ENCODE assay signal across 16 cellular contexts in the genomic region with DNA sequence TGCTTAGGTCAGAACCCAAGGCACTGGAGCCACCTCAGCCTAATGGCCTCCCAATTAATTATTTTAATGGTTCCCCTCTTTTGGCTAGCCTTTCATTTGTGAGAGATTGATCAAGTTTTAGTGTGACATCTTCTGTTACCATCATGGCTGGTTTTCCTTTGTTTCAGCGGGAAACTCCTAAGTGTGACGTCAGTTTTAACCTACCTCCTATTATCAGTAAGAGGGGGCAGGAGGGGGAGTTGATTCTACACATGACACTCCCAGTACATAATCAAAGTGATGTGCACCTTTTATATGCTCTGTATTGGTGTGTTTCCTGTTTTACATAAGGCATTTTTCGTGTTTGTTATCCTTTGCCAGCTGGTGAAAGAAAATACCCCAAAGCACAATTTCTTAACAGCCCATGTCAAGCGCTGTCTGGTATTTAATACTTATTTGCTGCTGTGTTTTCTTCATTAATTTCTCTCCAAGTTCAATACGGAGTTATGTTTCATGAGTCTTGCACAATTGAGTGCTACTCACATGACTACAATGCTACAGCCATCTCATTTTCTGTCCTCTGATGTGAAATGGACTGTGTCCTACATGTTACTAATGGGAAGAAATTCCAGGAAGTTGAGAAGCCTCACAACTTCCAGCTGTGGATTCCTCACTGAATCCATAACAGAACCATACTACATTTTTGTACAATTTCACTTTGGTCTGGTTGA. TPM values are rescaled to one million over a fixed set of nuclear protein-coding genes. Genes with fewer than 3 reads are reported as not detected.
A peak's percentile ranks its signal among the peaks of the same experiment; 100 is the strongest.
DNase-seq lines count a peak whose midpoint lies in the region; ATAC-seq and TF ChIP-seq lines count a peak whose summit lies in the region.
"Had no signal": no experiment of that assay in that cellular context is flagged by ENCODE, and none has a peak within 500 bp of the region (broad histone marks: within the 10 kb centered on the region; RNA-seq: fewer than 3 reads in every experiment).

No MANE protein-coding gene starts in this region.

- no peaks in the 10 kb centered on the region for H3K79me2 ChIP-seq in ACC112 (ENCODE audit: control insufficient read depth, insufficient read depth, low read length, unreplicated experiment)

- H3K4me1 ChIP-seq in ACC112 (ENCODE audit: control insufficient read depth, insufficient read depth, low read length, unreplicated experiment): no peaks in the 10 kb centered on the region
- H3K4me1 ChIP-seq: adrenal gland had no signal

- no peak overlapping the region for H3K27ac ChIP-seq in ACC112 (ENCODE audit: low read depth, low read length)
- H3K27ac ChIP-seq: adrenal gland had no signal

- H3K27ac Mint-ChIP-seq in HFFc6: no peak overlapping the region
- H3K27ac Mint-ChIP-seq: activated CD4-positive, alpha-beta T cell treated with anti-CD3 and anti-CD28 coated beads for 36 hours; dendritic cell treated with granulocyte-macrophage colony-stimulating factor and Interleukin-4, amounts not matched to agents 40 ng/mL and 50 ng/mL, for 4 days; GM23338; T-helper 17 cell; type B pancreatic cell had no signal

- H3K9me3 Mint-ChIP-seq in HFFc6: no peaks in the 10 kb centered on the region
- H3K9me3 Mint-ChIP-seq: activated T-cell treated with anti-CD3 and anti-CD28 coated beads, Interleukin-2, amount 50 U/mL, for 4 hours; dendritic cell treated with granulocyte-macrophage colony-stimulating factor and Interleukin-4, amounts not matched to agents 40 ng/mL and 50 ng/mL, for 4 days; GM23338; type B pancreatic cell had no signal

- H2AFZ ChIP-seq in ACC112 (ENCODE audit: low read length, unreplicated experiment): peak overlapping the region; percentile 36
- H2AFZ ChIP-seq: GM23338 had no signal

- DNase-seq in HFFc6 (peak; percentile 31), epithelial cell of proximal tubule (ENCODE audit: low read depth) (peak; percentile 76), lung microvascular endothelial cell (ENCODE audit: low read depth in 2 of 2) (peak; percentile 7 to 27), germinal center (ENCODE audit: low spot score) (no peak)
- DNase-seq: activated CD4-positive, alpha-beta T cell treated with anti-CD3 and anti-CD28 coated beads for 36 hours; activated T-cell treated with anti-CD3 and anti-CD28 coated beads, Interleukin-2, amount 50 U/mL, for 4 hours; adrenal gland; DMS153; T-helper 17 cell had no signal

- H3K27me3 ChIP-seq in ACC112 (ENCODE audit: insufficient read depth, low read length): no peaks in the 10 kb centered on the region
- H3K27me3 ChIP-seq: adrenal gland had no signal

- peaks cover 7% of the 10 kb centered on the region for H3K27me3 Mint-ChIP-seq in HFFc6 (ENCODE audit: insufficient read depth)
- H3K27me3 Mint-ChIP-seq: type B pancreatic cell had no signal

- no peak for TF ChIP-seq CTCF in HFFc6 (IDR thresholded peaks at IDR 0.05)
- no peak for TF ChIP-seq CTCF in epithelial cell of proximal tubule (conservative IDR thresholded peaks at IDR 0.05; ENCODE audit: low read depth, low read length)

- H3K36me3 ChIP-seq in ACC112 (ENCODE audit: insufficient read depth, low read length): no peaks in the 10 kb centered on the region
- H3K36me3 ChIP-seq: adrenal gland had no signal

- H3K4me3 Mint-ChIP-seq in HFFc6: no peak overlapping the region
- H3K4me3 Mint-ChIP-seq: activated CD4-positive, alpha-beta T cell treated with anti-CD3 and anti-CD28 coated beads for 36 hours; activated T-cell treated with anti-CD3 and anti-CD28 coated beads, Interleukin-2, amount 50 U/mL, for 4 hours; dendritic cell treated with granulocyte-macrophage colony-stimulating factor and Interleukin-4, amounts not matched to agents 40 ng/mL and 50 ng/mL, for 4 days; GM23338; T-helper 17 cell; type B pancreatic cell had no signal

- ATAC-seq in HG03025 (IDR thresholded peaks at IDR 0.05; ENCODE audit: low FRiP score, unreplicated experiment) (no peak), GM18858 (IDR thresholded peaks at IDR 0.05; ENCODE audit: unreplicated experiment) (no peak), GM18907 (IDR thresholded peaks at IDR 0.05; ENCODE audit: unreplicated experiment) (no peak)
- ATAC-seq: activated CD4-positive, alpha-beta T cell treated with anti-CD3 and anti-CD28 coated beads for 36 hours; activated T-cell treated with anti-CD3 and anti-CD28 coated beads, Interleukin-2, amount 50 U/mL, for 4 hours; GM23338; T-helper 17 cell had no signal

- peaks cover 10% of the 10 kb centered on the region for H3K4me1 Mint-ChIP-seq in HFFc6 (ENCODE audit: low read depth)
- H3K4me1 Mint-ChIP-seq: GM23338 had no signal

- H3K36me3 Mint-ChIP-seq in HFFc6 (ENCODE audit: low read depth): no peaks in the 10 kb centered on the region
- H3K36me3 Mint-ChIP-seq: type B pancreatic cell had no signal

- H3K4me3 ChIP-seq in ACC112 (ENCODE audit: low read depth, low read length) (no peak overlapping the region), epithelial cell of proximal tubule (ENCODE audit: low read depth, low read length) (no peak overlapping the region)
- H3K4me3 ChIP-seq: adrenal gland, GM23338 had no signal

RNA-seq across cellular contexts. Expression of a gene that starts 52.2 kb away (rescaled TPM):
- total RNA-seq in HFFc6 (2021; fragmentation: NEBNext Ultra II Directional; extraction: Animal tissue kit (Norgen Biotek cat#: 25700)): 10 to 100 TPM; 66.5 to 77.7 (median 72.1) TPM
- total RNA-seq in epithelial cell of proximal tubule (39.3 and 135 TPM in 2 replicates), lung microvascular endothelial cell (200 and 211 TPM in 2 replicates)
